17 cellular contexts compared by ENCODE assay signal in genomic region chr9:35636135-35636876, GRCh38. TPM values are rescaled to one million over a fixed set of nuclear protein-coding genes. Genes with fewer than 3 reads are reported as not detected.
A peak's percentile ranks its signal among the peaks of the same experiment; 100 is the strongest.
DNase-seq lines count a peak whose midpoint lies in the region; ATAC-seq and TF ChIP-seq lines count a peak whose summit lies in the region.
"Had no signal": no experiment of that assay in that cellular context is flagged by ENCODE, and none has a peak within 500 bp of the region (broad histone marks: within the 10 kb centered on the region; RNA-seq: fewer than 3 reads in every experiment).

No MANE protein-coding gene starts in this region.

- H3K9me3 ChIP-seq in spleen: no peaks in the 10 kb centered on the region
- no peaks in the 10 kb centered on the region for H3K9me3 ChIP-seq in body of pancreas
- H3K9me3 ChIP-seq: heart left ventricle, SJCRH30 had no signal

- no peaks in the 10 kb centered on the region for H3K27me3 ChIP-seq in spleen (replicated peaks in 1 of 7)
- no peaks in the 10 kb centered on the region for H3K27me3 ChIP-seq in body of pancreas
- H3K27me3 ChIP-seq: heart left ventricle, SJCRH30 had no signal

- peaks cover 7% of the 10 kb centered on the region for H3K9me3 Mint-ChIP-seq in dendritic cell treated with granulocyte-macrophage colony-stimulating factor and Interleukin-4, amounts not matched to agents 40 ng/mL and 50 ng/mL, for 4 days

- peak; percentile 31 for DNase-seq in SIG-M5 treated with dmso at 0.1 percent for 504 hours (lab: John Stamatoyannopoulos, UW; ENCODE audit: unreplicated experiment)
- DNase-seq in SIG-M5 (lab: John Stamatoyannopoulos, UW): no peak
- peak; percentile 65 for DNase-seq in MV-4-11 (lab: John Stamatoyannopoulos, UW)
- no peak for DNase-seq in spleen
- DNase-seq in NCI-H1417 (lab: John Stamatoyannopoulos, UW): no peak
- no peak for DNase-seq in body of pancreas
- DNase-seq: HCEC 1CT, heart left ventricle, kidney glomerular epithelial cell, NCI-H2029, NCI-H69, nephron progenitor cell, SJCRH30 had no signal

- peaks cover 0 to 7% (median 0%) of the 10 kb centered on the region in 6 donors for H3K36me3 ChIP-seq in spleen
- no peaks in the 10 kb centered on the region for H3K36me3 ChIP-seq in body of pancreas (replicated peaks in 1 of 2; ENCODE audit: insufficient read depth in 1 of 2, low read depth in 2 of 2)
- H3K36me3 ChIP-seq: heart left ventricle, SJCRH30 had no signal

- H3K4me3 ChIP-seq in spleen: no peak overlapping the region
- no peak overlapping the region for H3K4me3 ChIP-seq in body of pancreas
- H3K4me3 ChIP-seq: coronary artery, heart left ventricle, SJCRH30 had no signal

- peak overlapping the region; percentile 30 to 95 (median 76) for H3K27ac ChIP-seq in spleen
- peak overlapping the region in 1 of 4 donors; percentile 31 for H3K27ac ChIP-seq in body of pancreas
- H3K27ac ChIP-seq: HL-60, SJCRH30 had no signal

- ATAC-seq in GM18505 (IDR thresholded peaks at IDR 0.05; ENCODE audit: unreplicated experiment) (no peak), body of pancreas (no peak)

- no peak for TF ChIP-seq POLR2A in spleen (IDR thresholded peaks at IDR 0.05)
- TF ChIP-seq POLR2A in GM18505 (IDR thresholded peaks at IDR 0.05; ENCODE audit: borderline replicate concordance, extremely low read depth, insufficient read depth, insufficient read length): no peak
- TF ChIP-seq POLR2A in body of pancreas (IDR thresholded peaks at IDR 0.05): no peak

- intact Hi-C loops in dendritic cell treated with granulocyte-macrophage colony-stimulating factor and Interleukin-4, amounts not matched to agents 40 ng/mL and 50 ng/mL, for 4 days (cut with micrococcal nuclease): no loop called here
- intact Hi-C loops in spleen (cut with DNase I; ENCODE audit: low total_unique reads): no loop called here
- intact Hi-C loops in body of pancreas (cut with DNase I): no loop called here

- H3K36me3 Mint-ChIP-seq in dendritic cell treated with granulocyte-macrophage colony-stimulating factor and Interleukin-4, amounts not matched to agents 40 ng/mL and 50 ng/mL, for 4 days (ENCODE audit: low read depth): peaks cover 8% of the 10 kb centered on the region

- peak overlapping the region; percentile 86 for H3K27ac Mint-ChIP-seq in dendritic cell treated with granulocyte-macrophage colony-stimulating factor and Interleukin-4, amounts not matched to agents 40 ng/mL and 50 ng/mL, for 4 days

- WGBS in spleen, 5 donors: 64 to 77% (median 70%) methylated on average over 9 of the region's 9 CpGs
- WGBS in body of pancreas, 2 donors: 69 to 79% methylated on average over 9 of the region's 9 CpGs

- TF ChIP-seq CTCF in spleen (IDR thresholded peaks at IDR 0.05 in 8 of 11, conservative IDR thresholded peaks at IDR 0.05 in 3 of 11) (no peak), body of pancreas (IDR thresholded peaks at IDR 0.05) (no peak)

- no peaks in the 10 kb centered on the region for H3K27me3 Mint-ChIP-seq in dendritic cell treated with granulocyte-macrophage colony-stimulating factor and Interleukin-4, amounts not matched to agents 40 ng/mL and 50 ng/mL, for 4 days

- peaks cover 28 to 77% (median 64%) of the 10 kb centered on the region in 6 donors for H3K4me1 ChIP-seq in spleen
- H3K4me1 ChIP-seq in body of pancreas: no peaks in the 10 kb centered on the region
- H3K4me1 ChIP-seq: SJCRH30 had no signal

- H3K4me3 Mint-ChIP-seq in dendritic cell treated with granulocyte-macrophage colony-stimulating factor and Interleukin-4, amounts not matched to agents 40 ng/mL and 50 ng/mL, for 4 days: no peak overlapping the region
- H3K4me3 Mint-ChIP-seq: nephron progenitor cell had no signal

- peaks cover 77% of the 10 kb centered on the region for H3K4me1 Mint-ChIP-seq in dendritic cell treated with granulocyte-macrophage colony-stimulating factor and Interleukin-4, amounts not matched to agents 40 ng/mL and 50 ng/mL, for 4 days (ENCODE audit: low read depth)

RNA-seq across cellular contexts. Expression of gene SIT1, which starts 14.4 kb away (rescaled TPM):
- total RNA-seq in spleen (10 to 100 TPM; 24.2 to 44.9 (median 27.5) TPM), body of pancreas (under 1 TPM in 1 of 2 donors, not detected in 1; 0.26 TPM)
- polyA plus RNA-seq in spleen: 10 to 100 TPM; 71.7 to 82.7 (median 82.7) TPM
- total RNA-seq: SJCRH30 had no signal

RNA-seq across cellular contexts. Expression of gene CD72, which starts 18.1 kb away (rescaled TPM):
- 100 to 1,000 TPM in 5 of 7 donors, 10 to 100 TPM in 2; 74.4 to 160 (median 127) TPM for total RNA-seq in spleen
- polyA plus RNA-seq in spleen: 100 to 1,000 TPM in 2 of 3 donors, 10 to 100 TPM in 1; 97.4 to 159 (median 115) TPM
- total RNA-seq in body of pancreas: 1 to 10 TPM; 3.3 to 3.9 TPM
- total RNA-seq: SJCRH30 had no signal

RNA-seq across cellular contexts. Expression of gene RMRP, which starts 21.5 kb away (rescaled TPM):
- total RNA-seq in spleen: over 10,000 TPM in 5 of 7 donors, 1,000 to 10,000 TPM in 2; 5,541 to 28,996 (median 23,209) TPM
- polyA plus RNA-seq in spleen: 100 to 1,000 TPM in 1 of 3 donors, 10 to 100 TPM in 1, not detected in 1; 42.1 to 285 TPM
- total RNA-seq in body of pancreas: 1,000 to 10,000 TPM in 1 of 2 donors, 100 to 1,000 TPM in 1; 887 to 2,577 TPM

RNA-seq across cellular contexts. Expression of gene CCDC107, which starts 21.8 kb away (rescaled TPM):
- total RNA-seq in spleen (10 to 100 TPM; 14.4 to 24.2 (median 20.8) TPM), body of pancreas (10 to 100 TPM; 15.8 to 42.2 TPM)
- polyA plus RNA-seq in spleen: 10 to 100 TPM; 35.3 to 46.9 (median 37.0) TPM

RNA-seq across cellular contexts. Expression of gene ARHGEF39, which starts 28.7 kb away (rescaled TPM):
- total RNA-seq in spleen: 1 to 10 TPM in 6 of 7 donors, under 1 TPM in 1; 0.95 to 2.8 (median 1.4) TPM
- 1 to 10 TPM in 2 of 3 donors, under 1 TPM in 1; 0.89 to 2.9 (median 1.1) TPM for polyA plus RNA-seq in spleen
- total RNA-seq in body of pancreas: under 1 TPM in 1 of 2 donors, not detected in 1; 0.26 TPM

Comparison
In these comparisons a context has a peak if more than half of its experiments do, and no peak if none do; other contexts are left out.
1. DNase-seq: peak in SIG-M5 treated with dmso at 0.1 percent for 504 hours (single experiment) and MV-4-11 (single experiment); none in SIG-M5 (single experiment), spleen (single experiment), NCI-H1417 (0 of 3) and body of pancreas (0 of 4).
2. RNA of gene SIT1, which starts 14.4 kb away (total RNA-seq): 24.2 to 44.9 TPM in spleen; 0.26 TPM in body of pancreas; every median in the first group is over 10 times any median in the second.
3. RNA of gene CD72, which starts 18.1 kb away (total RNA-seq): 74.4 to 160 TPM in spleen; 3.3 to 3.9 TPM in body of pancreas; every median in the first group is over 10 times any median in the second.